Comparison of ENCODE assay signal across 23 cellular contexts in the genomic region with DNA sequence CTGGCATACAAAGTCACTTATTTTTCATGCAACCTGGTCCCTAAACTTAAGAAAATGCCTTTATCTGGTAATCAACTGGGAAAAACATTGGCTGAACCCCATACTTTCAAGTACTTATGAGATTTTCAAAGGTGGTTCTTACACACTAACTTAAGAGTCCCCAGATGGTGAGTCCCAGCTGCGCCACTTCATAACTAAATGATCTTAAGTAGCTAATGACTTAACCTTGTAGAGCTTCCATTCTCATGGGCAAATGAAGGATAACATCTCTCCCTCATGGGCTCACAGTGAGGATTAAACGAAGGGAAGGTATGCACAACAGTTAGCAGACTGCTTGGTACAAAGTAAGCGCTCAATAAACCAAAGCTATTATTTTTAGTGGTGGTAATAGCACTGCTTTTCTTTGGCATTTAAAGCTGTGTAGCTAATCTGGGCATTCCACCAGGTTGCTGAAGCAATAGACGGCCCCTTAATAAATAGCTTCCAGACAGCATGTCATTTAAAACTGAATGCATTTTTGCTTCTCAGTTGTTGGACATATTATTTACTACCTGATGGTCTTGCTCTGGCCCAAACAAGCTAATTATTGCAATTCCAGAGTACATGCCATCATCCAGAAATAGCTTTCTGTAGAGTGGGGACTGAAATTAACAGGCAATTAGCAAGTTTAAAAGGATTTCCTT.
DNase-seq lines count a peak whose midpoint lies in the region; ATAC-seq and TF ChIP-seq lines count a peak whose summit lies in the region.
"Had no signal": no experiment of that assay in that cellular context is flagged by ENCODE, and none has a peak within 500 bp of the region (broad histone marks: within the 10 kb centered on the region; RNA-seq: fewer than 3 reads in every experiment).

No MANE protein-coding gene starts in this region.

- DNase-seq in AG09319 (ENCODE audit: extremely low read depth, low read depth), result peak; percentile 14
- peak; percentile 97 for DNase-seq in NCI-H2171 treated with DMSO at 0.1 percent for 48 hours (lab: John Stamatoyannopoulos, UW)
- DNase-seq in fibroblast of gingiva (ENCODE audit: low read depth), result peak; percentile 49
- DNase-seq in NCI-H2081 treated with DMSO at 0.1 percent for 48 hours (lab: John Stamatoyannopoulos, UW), result no peak
- DNase-seq: activated CD8-positive, alpha-beta memory T cell treated with anti-CD3 and anti-CD28 coated beads, Interleukin-2, amount 50 U/mL, for 48 hours; brain microvascular endothelial cell; CD8-positive, alpha-beta memory T cell; DND-41; effector memory CD4-positive, alpha-beta T cell; islet precursor cell; naive B cell; NCI-H1092 treated with DMSO at 0.1 percent for 48 hours; NCI-H2029 treated with DMSO at 0.1 percent for 48 hours; NCI-H748 treated with DMSO at 0.1 percent for 48 hours; OCI-M1; stimulated activated CD4-positive, alpha-beta T cell treated with anti-CD3 and anti-CD28 coated beads, Interleukin-4, amount 100 ng/mL, for 1 hour; stimulated activated naive CD8-positive, alpha-beta T cell treated with anti-CD3 and anti-CD28 coated beads, Interleukin-15, Interleukin-2, amounts not matched to agents 100 U/mL and 50 U/mL, for 24 hours had no signal

- peaks cover 47% of the 10 kb centered on the region for H3K9me3 ChIP-seq in BLaER1

- peak overlapping the region; percentile 85; the same call in 1 of the 2 replicates for H3K4me2 ChIP-seq in BLaER1

- peaks cover 20% of the 10 kb centered on the region for H3K36me3 ChIP-seq in BLaER1
- H3K36me3 ChIP-seq: brain microvascular endothelial cell, gastroesophageal sphincter had no signal

- H3K4me3 ChIP-seq in BLaER1, result no peak overlapping the region
- H3K4me3 ChIP-seq: gastroesophageal sphincter, lung had no signal

- H3K27ac ChIP-seq in BLaER1, result peak overlapping the region; percentile 84; the same call in 1 of the 2 replicates
- H3K27ac ChIP-seq: brain microvascular endothelial cell, gastroesophageal sphincter had no signal

- no peak for TF ChIP-seq CTCF in AG09319 (IDR thresholded peaks at IDR 0.05; ENCODE audit: low read depth, low read length)

- peaks cover 83% of the 10 kb centered on the region for H3K4me1 ChIP-seq in BLaER1
- H3K4me1 ChIP-seq: gastroesophageal sphincter had no signal

- H4K20me1 ChIP-seq in BLaER1, result no peaks in the 10 kb centered on the region

- no peak overlapping the region for H3K9ac ChIP-seq in BLaER1

- ATAC-seq in GM21381 (IDR thresholded peaks at IDR 0.05; ENCODE audit: unreplicated experiment) (no peak), HG02884 (IDR thresholded peaks at IDR 0.05; ENCODE audit: unreplicated experiment) (no peak)
- ATAC-seq: gastroesophageal sphincter; Right ventricle myocardium inferior; stimulated activated naive CD8-positive, alpha-beta T cell treated with anti-CD3 and anti-CD28 coated beads, Interleukin-15, Interleukin-2, amounts not matched to agents 100 U/mL and 50 U/mL, for 24 hours had no signal

- no peaks in the 10 kb centered on the region for H3K27me3 ChIP-seq in BLaER1
- H3K27me3 ChIP-seq: brain microvascular endothelial cell, gastroesophageal sphincter had no signal
